In the genomic region with DNA sequence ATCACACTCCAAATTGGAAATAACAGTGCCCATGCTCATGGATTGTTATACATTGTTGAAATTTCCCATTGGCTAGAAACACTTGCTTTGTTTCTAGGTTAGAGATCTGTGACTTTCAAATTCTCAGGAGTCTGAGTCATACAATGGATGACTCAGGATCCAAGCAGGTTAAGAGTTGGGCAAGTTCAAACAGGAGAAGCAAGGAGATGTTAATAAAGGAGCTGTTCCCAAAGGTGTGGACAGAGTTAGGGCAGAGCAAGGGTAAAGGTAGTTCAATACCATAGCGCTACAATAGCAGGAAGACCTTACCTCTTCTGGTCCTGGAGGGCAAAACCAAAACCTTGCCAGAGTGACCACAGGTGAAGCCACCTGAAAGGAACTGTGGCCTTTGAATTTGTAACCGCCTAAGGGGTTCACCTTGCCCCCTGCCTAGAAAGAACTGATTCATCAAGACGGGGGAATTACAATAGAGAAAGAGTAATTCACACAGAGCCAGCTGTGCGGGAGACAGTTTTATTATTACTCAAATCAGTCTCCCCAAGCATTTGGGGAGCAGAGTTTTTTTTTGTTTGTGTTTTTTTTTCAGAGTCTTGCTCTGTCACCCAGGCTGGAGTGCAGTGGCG, we compare ENCODE assay signal across 8 cellular contexts. TPM values are rescaled to one million over a fixed set of nuclear protein-coding genes. Genes with fewer than 3 reads are reported as not detected.
DNase-seq lines count a peak whose midpoint lies in the region; ATAC-seq and TF ChIP-seq lines count a peak whose summit lies in the region.

No MANE protein-coding gene starts in this region.

- H3K9ac ChIP-seq in HUES48 (ENCODE audit: low read depth, low read length): peak overlapping the region; percentile 60

- no peak for DNase-seq in CD14-positive monocyte (ENCODE audit: low spot score)
- peak; percentile 20 for DNase-seq in activated T-cell treated with anti-CD3 and anti-CD28 coated beads, Interleukin-2, amount 50 U/mL, for 4 hours
- peak; percentile 79 for DNase-seq in fibroblast of villous mesenchyme (ENCODE audit: low read depth)
- peak; percentile 70 for DNase-seq in stimulated activated CD8-positive, alpha-beta memory T cell treated with anti-CD3 and anti-CD28 coated beads, Interleukin-4, amount 100 ng/mL, for 48 hours
- DNase-seq in NCI-H524 (lab: John Stamatoyannopoulos, UW): no peak

- peaks cover 10 to 15% of the 10 kb centered on the region in 2 donors for H3K36me3 Mint-ChIP-seq in CD14-positive monocyte
- no peaks in the 10 kb centered on the region for H3K36me3 Mint-ChIP-seq in activated T-cell treated with anti-CD3 and anti-CD28 coated beads, Interleukin-2, amount 50 U/mL, for 4 hours (ENCODE audit: insufficient read depth)

- no peak overlapping the region for H3K4me3 Mint-ChIP-seq in CD14-positive monocyte
- peak overlapping the region; percentile 42 for H3K4me3 Mint-ChIP-seq in activated T-cell treated with anti-CD3 and anti-CD28 coated beads, Interleukin-2, amount 50 U/mL, for 4 hours

- no peak for TF ChIP-seq CTCF in CD14-positive monocyte (IDR thresholded peaks at IDR 0.05)
- TF ChIP-seq CTCF in fibroblast of villous mesenchyme (IDR thresholded peaks at IDR 0.05; ENCODE audit: insufficient read depth, low read depth, low read length): no peak

- peaks cover 0 to 5% (median 0%) of the 10 kb centered on the region in 3 donors for H3K27me3 Mint-ChIP-seq in CD14-positive monocyte (ENCODE audit: low read depth in 3 of 3)
- H3K27me3 Mint-ChIP-seq in activated T-cell treated with anti-CD3 and anti-CD28 coated beads, Interleukin-2, amount 50 U/mL, for 4 hours (ENCODE audit: low read depth): no peaks in the 10 kb centered on the region

- peak overlapping the region; percentile 15; the same call in 1 of the 2 replicates for H3K4me3 ChIP-seq in HUES48 (ENCODE audit: low read depth, low read length)
- no peak overlapping the region for H3K4me3 ChIP-seq in fibroblast of villous mesenchyme (ENCODE audit: low read depth, low read length)

- H3K36me3 ChIP-seq in HUES48 (ENCODE audit: control insufficient read depth, insufficient read depth, low read length): no peaks in the 10 kb centered on the region

- H3K27me3 ChIP-seq in HUES48 (ENCODE audit: control insufficient read depth, insufficient read depth, low read length): no peaks in the 10 kb centered on the region

- peaks cover 20% of the 10 kb centered on the region for H3K4me1 ChIP-seq in HUES48 (ENCODE audit: control insufficient read depth, insufficient read depth, low read length)

- peak; percentile 12 to 16 for ATAC-seq in activated T-cell treated with anti-CD3 and anti-CD28 coated beads, Interleukin-2, amount 50 U/mL, for 4 hours
- no peak for ATAC-seq in GM18498 (IDR thresholded peaks at IDR 0.05; ENCODE audit: unreplicated experiment)
- no peak for ATAC-seq in GM19395 (IDR thresholded peaks at IDR 0.05; ENCODE audit: unreplicated experiment)

- H3K9me3 ChIP-seq in HUES48 (ENCODE audit: control insufficient read depth, insufficient read depth, low read length): no peaks in the 10 kb centered on the region

- intact Hi-C loops in CD14-positive monocyte (cut with micrococcal nuclease): no loop called here

- peaks cover 55% of the 10 kb centered on the region for H3K4me1 Mint-ChIP-seq in CD14-positive monocyte
- H3K4me1 Mint-ChIP-seq in activated T-cell treated with anti-CD3 and anti-CD28 coated beads, Interleukin-2, amount 50 U/mL, for 4 hours (ENCODE audit: low read depth): peaks cover 61% of the 10 kb centered on the region

- peaks cover 5 to 25% (median 20%) of the 10 kb centered on the region in 7 donors for H3K9me3 Mint-ChIP-seq in CD14-positive monocyte
- peaks cover 8% of the 10 kb centered on the region for H3K9me3 Mint-ChIP-seq in activated T-cell treated with anti-CD3 and anti-CD28 coated beads, Interleukin-2, amount 50 U/mL, for 4 hours

- peak overlapping the region; percentile 9 to 87 (median 75) for H3K27ac Mint-ChIP-seq in CD14-positive monocyte

- peak overlapping the region; percentile 99 for H3K27ac ChIP-seq in HUES48 (ENCODE audit: low read depth, low read length)

RNA-seq across cellular contexts. Expression of gene AMN1, which starts 4.2 kb away (rescaled TPM):
- 1 to 10 TPM; 7.4 to 7.8 TPM for polyA plus RNA-seq in CD14-positive monocyte
- 1 to 10 TPM; 3.4 to 4.7 (median 3.8) TPM for total RNA-seq in activated T-cell treated with anti-CD3 and anti-CD28 coated beads, Interleukin-2, amount 50 U/mL, for 4 hours
- 6.8 and 7.3 TPM in 2 replicates for total RNA-seq in fibroblast of villous mesenchyme

Comparison
In these comparisons a context has a peak if more than half of its experiments do, and no peak if none do; other contexts are left out.
1. DNase-seq: peak in activated T-cell treated with anti-CD3 and anti-CD28 coated beads, Interleukin-2, amount 50 U/mL, for 4 hours (single experiment), fibroblast of villous mesenchyme (single experiment) and stimulated activated CD8-positive, alpha-beta memory T cell treated with anti-CD3 and anti-CD28 coated beads, Interleukin-4, amount 100 ng/mL, for 48 hours (single experiment); none in CD14-positive monocyte (single experiment) and NCI-H524 (0 of 2).
2. ATAC-seq: peak in activated T-cell treated with anti-CD3 and anti-CD28 coated beads, Interleukin-2, amount 50 U/mL, for 4 hours (2 of 2); none in GM18498 (single experiment) and GM19395 (single experiment).